In the genomic region with DNA sequence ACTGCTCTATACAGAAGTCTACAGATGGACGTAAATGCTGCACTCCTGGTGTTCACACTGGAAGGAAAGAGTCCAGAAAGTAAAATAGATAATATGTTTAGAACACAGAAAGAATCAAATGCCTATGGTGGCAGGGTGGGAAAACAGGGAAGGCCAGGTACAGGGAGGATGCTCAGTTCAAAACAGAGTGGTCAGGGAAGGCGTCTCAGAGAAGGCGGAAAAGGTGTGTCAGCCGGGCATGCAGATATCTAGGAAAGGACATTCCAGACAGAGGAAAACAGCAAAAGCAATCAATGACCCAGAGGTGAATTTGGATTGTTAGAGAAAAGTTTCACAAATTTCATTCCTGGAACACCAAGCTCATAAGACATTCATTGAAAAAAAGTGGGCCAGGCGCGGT, we compare ENCODE assay signal across 5 cellular contexts.
"Had no signal": no experiment of that assay in that cellular context is flagged by ENCODE, and none has a peak within 500 bp of the region (broad histone marks: within the 10 kb centered on the region; RNA-seq: fewer than 3 reads in every experiment).

No MANE protein-coding gene starts in this region.

- ATAC-seq: GM23338, K562 had no signal

- H3K4me2 ChIP-seq: GM23338 had no signal

- DNase-seq: H9, HCEC 1CT, IMR-90 had no signal

- H3K9me3 Mint-ChIP-seq: GM23338, H9 had no signal

- H3K27ac Mint-ChIP-seq: GM23338, H9 had no signal

- H3K4me3 ChIP-seq: GM23338, K562 had no signal

- H2AFZ ChIP-seq: GM23338 had no signal

- H3K4me3 Mint-ChIP-seq: GM23338, H9 had no signal
